12 cellular contexts compared by ENCODE assay signal in the genomic region with DNA sequence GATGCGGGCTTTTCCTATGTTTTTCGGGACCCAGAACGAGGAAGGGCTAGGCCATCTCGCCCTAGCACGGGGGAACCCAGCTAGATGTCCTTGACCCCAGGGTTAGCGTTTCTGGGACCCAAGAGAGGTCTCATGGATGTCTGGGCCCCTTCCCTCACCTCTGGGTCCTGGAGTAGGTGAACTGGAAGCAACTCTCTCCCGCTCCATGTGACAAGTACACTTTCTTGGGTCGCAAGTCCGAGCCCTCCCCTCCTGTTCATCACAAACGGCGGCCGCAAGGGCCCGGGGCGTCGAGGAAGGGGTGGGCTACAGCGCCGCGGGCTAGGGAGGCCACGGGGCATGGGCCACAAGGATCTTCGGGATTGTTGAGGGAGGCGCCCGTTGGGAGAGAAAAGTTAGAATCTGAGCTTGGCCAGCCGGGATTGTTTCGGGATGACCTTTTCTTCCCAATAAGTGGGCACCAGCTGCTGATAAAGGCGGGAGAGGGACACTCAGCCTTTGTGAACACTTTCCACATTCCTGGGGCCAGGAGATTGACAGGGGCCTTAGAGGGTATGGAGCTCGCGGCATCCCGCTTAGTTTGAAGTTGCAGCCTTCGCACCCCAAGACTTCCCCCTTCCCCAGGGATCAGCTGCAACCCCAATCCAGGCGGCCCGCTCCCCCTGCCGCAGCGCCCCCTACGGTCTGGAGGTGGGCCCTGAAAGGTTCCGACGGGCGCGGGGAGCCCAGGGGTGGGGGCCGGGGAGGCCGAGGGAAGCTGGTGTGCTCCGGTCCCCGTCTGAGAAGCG.
A peak's percentile ranks its signal among the peaks of the same experiment; 100 is the strongest.
DNase-seq lines count a peak whose midpoint lies in the region; FAIRE-seq and TF ChIP-seq lines count a peak whose summit lies in the region.
"Had no signal": no experiment of that assay in that cellular context is flagged by ENCODE, and none has a peak within 500 bp of the region (broad histone marks: within the 10 kb centered on the region; RNA-seq: fewer than 3 reads in every experiment).

No MANE protein-coding gene starts in this region.

- dilution Hi-C loops in endothelial cell of umbilical vein (cut with MboI; ENCODE audit: extremely low pct_ligation_motif_present, low sequenced_read_pairs): no loop called here

- H3K23ac ChIP-seq in neuronal stem cell (ENCODE audit: low read depth, low read length, poor library complexity): no peak overlapping the region

- POLR2A ChIA-PET in endothelial cell of umbilical vein (lab: Charles Lee): no interaction called here

- no peak for DNase-seq in AG09309 (ENCODE audit: low read depth)
- DNase-seq in H7: peak; percentile 91
- no peak for DNase-seq in endothelial cell of umbilical vein (ENCODE audit: low read depth, low spot score)
- DNase-seq in neuronal stem cell (ENCODE audit: low spot score): no peak
- no peak for DNase-seq in NCI-H345 treated with DMSO at 0.1 percent for 48 hours (lab: John Stamatoyannopoulos, UW; ENCODE audit: unreplicated experiment)
- DNase-seq in cortex of kidney (lab: John Stamatoyannopoulos, UW): no peak
- DNase-seq in stimulated activated naive CD4-positive, alpha-beta T cell treated with Interleukin-2 at 50 U/mL for 16 hours (lab: John Stamatoyannopoulos, UW): no peak
- DNase-seq in H4 (ENCODE audit: low spot score): no peak
- DNase-seq: activated CD4-positive, CD25-positive, alpha-beta regulatory T cell treated with anti-CD3 and anti-CD28 coated beads, Interleukin-2, amount 50 U/mL, for 72 hours; Calu3; NCI-H2171 had no signal

- no peak overlapping the region for H3K14ac ChIP-seq in neuronal stem cell (ENCODE audit: low read length)

- no peak overlapping the region for H3K27ac ChIP-seq in endothelial cell of umbilical vein (ENCODE audit: insufficient read depth, low read depth, low read length)
- H3K27ac ChIP-seq in neuronal stem cell (replicated peaks; ENCODE audit: low read length): no peak overlapping the region
- H3K27ac ChIP-seq: tibial nerve had no signal

- intact Hi-C loops in endothelial cell of umbilical vein (cut with micrococcal nuclease): no loop called here

- no peak overlapping the region for H3K9ac ChIP-seq in endothelial cell of umbilical vein (replicated peaks; ENCODE audit: extremely low read depth, insufficient read depth, low read length)
- H3K9ac ChIP-seq in neuronal stem cell (ENCODE audit: low read depth, low read length, poor library complexity): no peak overlapping the region

- no peaks in the 10 kb centered on the region for H4K20me1 ChIP-seq in endothelial cell of umbilical vein (replicated peaks; ENCODE audit: control insufficient read depth, extremely low read depth, insufficient read depth, low read length)

- H2AFZ ChIP-seq in endothelial cell of umbilical vein (ENCODE audit: low read depth, low read length) (no peak overlapping the region), neuronal stem cell (ENCODE audit: low read length) (no peak overlapping the region)

- no peak overlapping the region for H2AK5ac ChIP-seq in neuronal stem cell (ENCODE audit: low read depth, low read length)

- H4K91ac ChIP-seq in neuronal stem cell (ENCODE audit: low read depth, low read length, poor library complexity): no peak overlapping the region

- H3K27me3 ChIP-seq in H7 (ENCODE audit: control insufficient read depth, insufficient read depth, low read length) (peaks cover 37% of the 10 kb centered on the region), endothelial cell of umbilical vein (ENCODE audit: control insufficient read depth in 2 of 2, insufficient read depth in 2 of 2, low read length in 2 of 2) (peaks cover 15 to 35% of the 10 kb centered on the region in 2 experiments), neuronal stem cell (ENCODE audit: control insufficient read depth in 3 of 3, insufficient read depth in 3 of 3, low read depth in 1 of 3, low read length in 3 of 3) (peaks cover 0 to 45% (median 29%) of the 10 kb centered on the region in 3 experiments)

- H3K36me3 ChIP-seq in H7 (replicated peaks; ENCODE audit: control insufficient read depth, insufficient read depth, low read length) (no peaks in the 10 kb centered on the region), endothelial cell of umbilical vein (ENCODE audit: control insufficient read depth in 2 of 2, extremely low read depth in 1 of 2, insufficient read depth in 2 of 2, low read length in 2 of 2) (no peaks in the 10 kb centered on the region), neuronal stem cell (replicated peaks in 1 of 2; ENCODE audit: control insufficient read depth in 2 of 2, insufficient read depth in 2 of 2, low read length in 2 of 2) (no peaks in the 10 kb centered on the region)
- H3K36me3 ChIP-seq: tibial nerve had no signal

- H3K4me1 ChIP-seq in endothelial cell of umbilical vein (ENCODE audit: control insufficient read depth, extremely low read depth, insufficient read depth, low read length) (no peaks in the 10 kb centered on the region), neuronal stem cell (ENCODE audit: control insufficient read depth in 2 of 2, insufficient read depth in 1 of 2, low read depth in 1 of 2, low read length in 2 of 2) (peaks cover 0 to 8% of the 10 kb centered on the region in 2 donors)

- H3K4me3 ChIP-seq in AG09309 (ENCODE audit: control insufficient read depth, low read depth, low read length) (peak overlapping the region; percentile 57), H7 (ENCODE audit: insufficient read depth, low read depth, low read length) (peak overlapping the region; percentile 54), endothelial cell of umbilical vein (replicated peaks in 1 of 3; ENCODE audit: insufficient read depth in 1 of 3, low read depth in 1 of 3, low read length in 3 of 3) (no peak overlapping the region), neuronal stem cell (ENCODE audit: low read length in 2 of 2) (peak overlapping the region in 1 of 2 donors; percentile 73)

- H3K9me1 ChIP-seq in endothelial cell of umbilical vein (replicated peaks; ENCODE audit: control insufficient read depth, extremely low read depth, insufficient read depth, low read length): no peaks in the 10 kb centered on the region

- FAIRE-seq in endothelial cell of umbilical vein (lab: Jason Lieb, UNC): no peak

- CTCF ChIA-PET in endothelial cell of umbilical vein (lab: Charles Lee): no interaction called here

- no peak overlapping the region for H4K8ac ChIP-seq in neuronal stem cell (ENCODE audit: low read depth, low read length)

- no peaks in the 10 kb centered on the region for H3K79me1 ChIP-seq in neuronal stem cell (ENCODE audit: low read depth, low read length)

- TF ChIP-seq POLR2A in endothelial cell of umbilical vein (IDR thresholded peaks at IDR 0.05; ENCODE audit: low read depth, low read length): no peak

- TF ChIP-seq CTCF in AG09309 (IDR thresholded peaks at IDR 0.05; ENCODE audit: control insufficient read depth, insufficient read depth, low read depth, low read length, missing control alignments) (no peak), endothelial cell of umbilical vein (IDR thresholded peaks at IDR 0.05; ENCODE audit: extremely low read depth in 1 of 2, insufficient read depth in 1 of 2, low read depth in 1 of 2, low read length in 2 of 2) (peak in 1 of 2 donors; percentile 4)

- no peaks in the 10 kb centered on the region for H3K79me2 ChIP-seq in endothelial cell of umbilical vein (ENCODE audit: control insufficient read depth, insufficient read depth, low read length)

- no peak overlapping the region for H2BK5ac ChIP-seq in neuronal stem cell (ENCODE audit: low read length)

- BruUV-seq in endothelial cell of umbilical vein (replicated peaks; lab: Mats Ljungman, UMichigan): no TSS peak

- peak overlapping the region; percentile 26 for H2BK15ac ChIP-seq in neuronal stem cell (ENCODE audit: low read length)

- H3K4ac ChIP-seq in neuronal stem cell (ENCODE audit: low read length): no peak overlapping the region

- H2BK120ac ChIP-seq in neuronal stem cell (ENCODE audit: low read depth, low read length): no peak overlapping the region

- H3K9me3 ChIP-seq in endothelial cell of umbilical vein (replicated peaks; ENCODE audit: control insufficient read depth, insufficient read depth, low read length) (no peaks in the 10 kb centered on the region), neuronal stem cell (replicated peaks in 1 of 2; ENCODE audit: control insufficient read depth in 2 of 2, insufficient read depth in 1 of 2, low read depth in 1 of 2, low read length in 2 of 2) (no peaks in the 10 kb centered on the region)
- H3K9me3 ChIP-seq: tibial nerve had no signal

- H2BK12ac ChIP-seq in neuronal stem cell (ENCODE audit: low read length): no peak overlapping the region

- peak overlapping the region; percentile 48 for H3K18ac ChIP-seq in neuronal stem cell (ENCODE audit: low read length)

- no CpG with 5 or more reads among the region's 43 CpGs for WGBS in neuronal stem cell (ENCODE audit: extremely low coverage in 2 of 2, insufficient read length in 2 of 2, insufficient replicate concordance in 1 of 2), 2 donors

- H3K4me2 ChIP-seq in endothelial cell of umbilical vein (ENCODE audit: insufficient read depth, low read length) (no peak overlapping the region), neuronal stem cell (ENCODE audit: insufficient read depth, low read length, poor library complexity, severe bottlenecking) (peak overlapping the region; percentile 66)

TF ChIP-seq in endothelial cell of umbilical vein, 7 proteins besides CTCF, POLR2A, EP300 and RAD21:
- peak; percentile 67 for TF ChIP-seq EZH2 (IDR thresholded peaks at IDR 0.05; ENCODE audit: borderline replicate concordance, low read depth, low read length, severe bottlenecking)
- no peak for TF ChIP-seq MYC (IDR thresholded peaks at IDR 0.05; ENCODE audit: low read depth, low read length)

Comparison
In these comparisons a context has a peak if more than half of its experiments do, and no peak if none do; other contexts are left out.
1. H3K4me3 ChIP-seq: peak in AG09309 (single experiment) and H7 (single experiment); none in endothelial cell of umbilical vein (0 of 3).